In genomic region chr2:95346738-95347671, GRCh38 we compare ENCODE assay signal across 8 cellular contexts. TPM values are rescaled to one million over a fixed set of nuclear protein-coding genes. Genes with fewer than 3 reads are reported as not detected.
A peak's percentile ranks its signal among the peaks of the same experiment; 100 is the strongest.
DNase-seq lines count a peak whose midpoint lies in the region; ATAC-seq and TF ChIP-seq lines count a peak whose summit lies in the region.

No MANE protein-coding gene starts in this region.

- H3K27me3 Mint-ChIP-seq in Calu3 (ENCODE audit: unreplicated experiment) (peaks cover 21% of the 10 kb centered on the region), T-helper 17 cell (peaks cover 48% of the 10 kb centered on the region)

- ATAC-seq in T-helper 17 cell (no peak), heart right ventricle (peak in 4 of 8 donors; percentile 1 to 12 (median 6)), HG03280 (IDR thresholded peaks at IDR 0.05; ENCODE audit: unreplicated experiment) (no peak), HG02588 (IDR thresholded peaks at IDR 0.05; ENCODE audit: unreplicated experiment) (no peak)

- CTCF ChIA-PET in Calu3 (lab: Charles Lee): no interaction called here

- no peaks in the 10 kb centered on the region for H3K9me3 ChIP-seq in T-helper 17 cell (ENCODE audit: control insufficient read depth, low read length, poor library complexity, severe bottlenecking)
- no peaks in the 10 kb centered on the region for H3K9me3 ChIP-seq in heart right ventricle

- H3K4me1 Mint-ChIP-seq in Calu3 (ENCODE audit: low read depth, unreplicated experiment): peaks cover 8% of the 10 kb centered on the region
- H3K4me1 Mint-ChIP-seq in T-helper 17 cell: no peaks in the 10 kb centered on the region

- intact Hi-C loops in Calu3 (cut with micrococcal nuclease; ENCODE audit: unreplicated experiment) (loop anchor here (10.0 kb wide), 1 partner anchor 378 kb away; no protein-coding TSS in a partner anchor), heart right ventricle (cut with DNase I) (loop anchor here in 1 of 10 donors (5.0 kb wide), 1 partner anchor 55 kb away; the partner anchor contains the start of gene FAHD2A)

- H3K4me1 ChIP-seq in heart right ventricle: peaks cover 0 to 23% (median 11%) of the 10 kb centered on the region in 9 donors

- no peaks in the 10 kb centered on the region for H3K36me3 ChIP-seq in heart right ventricle

- TF ChIP-seq CTCF in Calu3 (IDR thresholded peaks at IDR 0.05; ENCODE audit: unreplicated experiment) (no peak), heart right ventricle (IDR thresholded peaks at IDR 0.05) (peak in 2 of 9 donors; percentile 16)

- peak; percentile 37 for DNase-seq in Calu3
- DNase-seq in T-helper 17 cell: no peak
- peak in 1 of 2 donors; percentile 44 for DNase-seq in heart right ventricle
- peak; percentile 41 for DNase-seq in retina
- no peak for DNase-seq in DMS153 (lab: John Stamatoyannopoulos, UW)
- no peak for DNase-seq in NCI-H774 (lab: John Stamatoyannopoulos, UW)

- 15 to 18% methylated on average over 74 to 78 of the region's 78 CpGs for WGBS in heart right ventricle, 2 donors

- H3K9me3 Mint-ChIP-seq in Calu3 (ENCODE audit: low read depth, unreplicated experiment): no peaks in the 10 kb centered on the region

- no TSS peak for BruUV-seq in Calu3 (replicated peaks; lab: Mats Ljungman, UMichigan)

- peaks cover 0 to 61% (median 10%) of the 10 kb centered on the region in 7 donors for H3K27me3 ChIP-seq in heart right ventricle

- H3K27ac ChIP-seq in heart right ventricle: peak overlapping the region in 8 of 10 donors; percentile 6 to 74 (median 58)

- H3K36me3 Mint-ChIP-seq in Calu3 (ENCODE audit: insufficient read depth, unreplicated experiment): peaks cover 4% of the 10 kb centered on the region
- peaks cover 2% of the 10 kb centered on the region for H3K36me3 Mint-ChIP-seq in T-helper 17 cell (ENCODE audit: low read depth)

- H3K27ac Mint-ChIP-seq in Calu3 (ENCODE audit: unreplicated experiment): no peak overlapping the region
- H3K27ac Mint-ChIP-seq in T-helper 17 cell: no peak overlapping the region

- H3K4me3 ChIP-seq in heart right ventricle: peak overlapping the region; percentile 21 to 77 (median 50)

- H3K4me3 Mint-ChIP-seq in Calu3 (ENCODE audit: low read depth, unreplicated experiment) (peak overlapping the region; percentile 27), T-helper 17 cell (peak overlapping the region; percentile 31)

RNA-seq across cellular contexts. Expression of gene KCNIP3, which starts 49.9 kb away (rescaled TPM):
- total RNA-seq in Calu3 (2022) (1.1 and 2.1 TPM in 2 replicates), T-helper 17 cell (not detected), heart right ventricle (1 to 10 TPM; 2.1 to 8.0 (median 3.9) TPM)
- polyA plus RNA-seq in heart right ventricle: 1 to 10 TPM; 3.6 to 6.8 TPM

RNA-seq across cellular contexts. Expression of gene FAHD2A, which starts 55.5 kb away (rescaled TPM):
- total RNA-seq in Calu3 (2022) (26.8 and 29.1 TPM in 2 replicates), T-helper 17 cell (10 to 100 TPM; 19.1 to 19.8 TPM), heart right ventricle (10 to 100 TPM; 24.1 to 45.1 (median 39.8) TPM)
- 10 to 100 TPM; 26.5 to 40.9 TPM for polyA plus RNA-seq in heart right ventricle

Comparison
In these comparisons a context has a peak if more than half of its experiments do, and no peak if none do; other contexts are left out.
1. DNase-seq: peak in Calu3 (single experiment) and retina (single experiment); none in T-helper 17 cell (0 of 3), DMS153 (single experiment) and NCI-H774 (single experiment).